10 cellular contexts compared by ENCODE assay signal in the genomic region with DNA sequence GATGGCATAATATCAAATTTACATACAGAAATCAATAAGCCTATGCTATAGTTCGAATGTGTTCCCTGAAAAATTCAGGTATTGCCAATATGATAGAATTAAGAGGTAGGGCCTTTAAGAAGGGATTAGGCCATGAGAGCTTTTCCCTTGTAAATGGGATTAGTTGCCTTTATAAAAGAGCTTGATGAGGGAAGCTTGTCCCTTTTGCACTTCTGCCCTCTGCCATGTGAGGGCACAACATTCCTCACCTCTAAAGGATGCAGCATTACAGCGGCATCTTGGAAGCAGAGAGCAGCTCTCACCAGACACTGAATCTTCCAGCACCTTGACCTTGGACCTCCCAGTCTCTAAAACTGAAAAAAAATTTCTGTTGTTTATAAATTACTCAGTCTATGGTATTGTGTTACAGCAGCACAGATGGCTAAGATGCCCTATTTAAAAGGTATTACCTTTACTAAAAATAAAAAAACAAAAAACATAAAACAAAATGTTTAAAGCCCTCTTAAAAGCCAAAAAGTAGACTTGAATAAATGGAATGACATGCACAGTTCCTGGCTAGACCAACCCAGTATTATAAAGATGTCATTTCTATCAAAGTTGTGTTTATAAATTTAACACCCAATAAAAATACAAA.
A peak's percentile ranks its signal among the peaks of the same experiment; 100 is the strongest.
DNase-seq lines count a peak whose midpoint lies in the region; ATAC-seq, FAIRE-seq and TF ChIP-seq lines count a peak whose summit lies in the region.
"Had no signal": no experiment of that assay in that cellular context is flagged by ENCODE, and none has a peak within 500 bp of the region (broad histone marks: within the 10 kb centered on the region; RNA-seq: fewer than 3 reads in every experiment).

No MANE protein-coding gene starts in this region.

- intact Hi-C loops in activated CD4-positive, alpha-beta memory T cell treated with anti-CD3 and anti-CD28 coated beads for 36 hours (cut with micrococcal nuclease): no loop called here

- DNase-seq in GM12865 (ENCODE audit: low read depth) (peak; percentile 4), NCI-H2171 treated with DMSO at 0.1 percent for 48 hours (lab: John Stamatoyannopoulos, UW) (peak; percentile 84), H1 (ENCODE audit: low read depth in 1 of 2, low spot score in 2 of 2) (peak; percentile 54), neuronal stem cell (ENCODE audit: low spot score) (peak; percentile 59)
- no peak for DNase-seq in activated effector memory CD4-positive, alpha-beta T cell treated with anti-CD3 and anti-CD28 coated beads, Interleukin-2, amount 50 U/mL, for 16 hours
- no peak for DNase-seq in activated CD4-positive, alpha-beta memory T cell treated with anti-CD3 and anti-CD28 coated beads for 36 hours
- DNase-seq: activated CD8-positive, alpha-beta memory T cell treated with anti-CD3 and anti-CD28 coated beads for 24 hours had no signal

- H3K36me3 Mint-ChIP-seq in activated CD4-positive, alpha-beta memory T cell treated with anti-CD3 and anti-CD28 coated beads for 36 hours: no peaks in the 10 kb centered on the region

- H3K27me3 Mint-ChIP-seq in activated CD4-positive, alpha-beta memory T cell treated with anti-CD3 and anti-CD28 coated beads for 36 hours: no peaks in the 10 kb centered on the region

- FAIRE-seq in H1 (lab: Jason Lieb, UNC): peak; percentile 96

- no peaks in the 10 kb centered on the region for H3K27me3 ChIP-seq in H1 (replicated peaks in 1 of 4; ENCODE audit: control insufficient read depth in 3 of 4, extremely low read depth in 1 of 4, insufficient read depth in 3 of 4, low read length in 3 of 4)
- H3K27me3 ChIP-seq in neuronal stem cell (ENCODE audit: control insufficient read depth in 3 of 3, insufficient read depth in 3 of 3, low read depth in 1 of 3, low read length in 3 of 3): no peaks in the 10 kb centered on the region

- POLR2A ChIA-PET in H1 (lab: Charles Lee; ENCODE audit: partially characterized antibody): no interaction called here
- POLR2A ChIA-PET in activated CD4-positive, alpha-beta memory T cell treated with anti-CD3 and anti-CD28 coated beads for 36 hours (lab: Charles Lee): no interaction called here

- no peaks in the 10 kb centered on the region for H3K79me2 ChIP-seq in H1 (ENCODE audit: control insufficient read depth in 1 of 2, insufficient read depth in 2 of 2, low read length in 2 of 2)

- no peak for ATAC-seq in HG02870 (IDR thresholded peaks at IDR 0.05; ENCODE audit: unreplicated experiment)
- ATAC-seq in HG03520 (IDR thresholded peaks at IDR 0.05; ENCODE audit: unreplicated experiment): no peak

- no peak overlapping the region for H3K23ac ChIP-seq in H1 (ENCODE audit: insufficient read length)
- no peak overlapping the region for H3K23ac ChIP-seq in neuronal stem cell (ENCODE audit: low read depth, low read length, poor library complexity)

- H3K9ac ChIP-seq in H1 (replicated peaks in 1 of 4; ENCODE audit: extremely low read depth in 1 of 4, low read depth in 3 of 4, low read length in 3 of 4): no peak overlapping the region
- H3K9ac ChIP-seq in neuronal stem cell (ENCODE audit: low read depth, low read length, poor library complexity): no peak overlapping the region

- H3K79me1 ChIP-seq in H1 (ENCODE audit: low read depth, low read length) (no peaks in the 10 kb centered on the region), neuronal stem cell (ENCODE audit: low read depth, low read length) (no peaks in the 10 kb centered on the region)

- H3K4me2 ChIP-seq in H1 (ENCODE audit: insufficient read depth in 1 of 2, low read depth in 2 of 2, low read length in 2 of 2): no peak overlapping the region
- no peak overlapping the region for H3K4me2 ChIP-seq in neuronal stem cell (ENCODE audit: insufficient read depth, low read length, poor library complexity, severe bottlenecking)

- no peaks in the 10 kb centered on the region for H3K23me2 ChIP-seq in H1 (ENCODE audit: low read depth, low read length)

- H2BK15ac ChIP-seq in H1 (ENCODE audit: low read length) (no peak overlapping the region), neuronal stem cell (ENCODE audit: low read length) (no peak overlapping the region)

- no peak for TF ChIP-seq EP300 in H1 (IDR thresholded peaks at IDR 0.05; ENCODE audit: borderline replicate concordance in 1 of 2, low read depth in 2 of 2, low read length in 2 of 2)

- H2AK5ac ChIP-seq in H1 (ENCODE audit: low read depth, low read length) (no peak overlapping the region), neuronal stem cell (ENCODE audit: low read depth, low read length) (no peak overlapping the region)

- H4K8ac ChIP-seq in H1 (ENCODE audit: extremely low read depth, insufficient read depth, low read length): no peak overlapping the region
- no peak overlapping the region for H4K8ac ChIP-seq in neuronal stem cell (ENCODE audit: low read depth, low read length)

- H2BK12ac ChIP-seq in H1 (ENCODE audit: low read depth, low read length) (no peak overlapping the region), neuronal stem cell (ENCODE audit: low read length) (no peak overlapping the region)

- H3K4me1 ChIP-seq in H1 (replicated peaks in 1 of 4; ENCODE audit: control insufficient read depth in 3 of 4, insufficient read depth in 4 of 4, low read length in 3 of 4) (no peaks in the 10 kb centered on the region), neuronal stem cell (ENCODE audit: control insufficient read depth in 2 of 2, insufficient read depth in 1 of 2, low read depth in 1 of 2, low read length in 2 of 2) (no peaks in the 10 kb centered on the region)

- no peak overlapping the region for H3K27ac Mint-ChIP-seq in activated CD4-positive, alpha-beta memory T cell treated with anti-CD3 and anti-CD28 coated beads for 36 hours

- peak; percentile 84 to 85 for TF ChIP-seq RAD21 in H1 (IDR thresholded peaks at IDR 0.05 in 1 of 2, conservative IDR thresholded peaks at IDR 0.05 in 1 of 2; ENCODE audit: low read depth in 2 of 2, low read length in 2 of 2)

- H2BK20ac ChIP-seq in H1 (ENCODE audit: low read length): no peak overlapping the region

- H3K56ac ChIP-seq in H1 (replicated peaks; ENCODE audit: insufficient read length, low read depth, low read length): no peak overlapping the region

- no peaks in the 10 kb centered on the region for H3K36me3 ChIP-seq in H1 (ENCODE audit: control insufficient read depth in 2 of 4, insufficient read depth in 4 of 4, low read length in 3 of 4)
- H3K36me3 ChIP-seq in neuronal stem cell (replicated peaks in 1 of 2; ENCODE audit: control insufficient read depth in 2 of 2, insufficient read depth in 2 of 2, low read length in 2 of 2): no peaks in the 10 kb centered on the region

- 14% methylated on average over 2 of the region's 2 CpGs; no CpG with 5 or more reads in 1 of the 2 experiments for WGBS in H1 (ENCODE audit: extremely low coverage in 1 of 2, insufficient coverage in 1 of 2, insufficient read length in 1 of 2, insufficient replicate concordance in 2 of 2, low coverage in 1 of 2, low lambda C conversion rate in 2 of 2, missing lambda C conversion rate in 1 of 2), 2 experiments
- no CpG with 5 or more reads among the region's 2 CpGs for WGBS in neuronal stem cell (ENCODE audit: extremely low coverage in 2 of 2, insufficient read length in 2 of 2, insufficient replicate concordance in 1 of 2), 2 donors

- H3K4me3 ChIP-seq in GM12865 (ENCODE audit: low read depth, low read length): no peak overlapping the region
- H3K4me3 ChIP-seq in H1 (ENCODE audit: extremely low read depth in 1 of 4, insufficient read depth in 2 of 4, low read depth in 3 of 4, low read length in 4 of 4): no peak overlapping the region
- no peak overlapping the region for H3K4me3 ChIP-seq in neuronal stem cell (ENCODE audit: low read length in 2 of 2)

- no peaks in the 10 kb centered on the region for H3K4me1 Mint-ChIP-seq in activated CD4-positive, alpha-beta memory T cell treated with anti-CD3 and anti-CD28 coated beads for 36 hours (ENCODE audit: low read depth)

- TF ChIP-seq POLR2A in H1 (IDR thresholded peaks at IDR 0.05; ENCODE audit: control extremely low read depth in 1 of 2, low read depth in 2 of 2, low read length in 2 of 2): no peak

- H3K18ac ChIP-seq in H1 (ENCODE audit: extremely low read depth, low read length): no peak overlapping the region
- no peak overlapping the region for H3K18ac ChIP-seq in neuronal stem cell (ENCODE audit: low read length)

- H2AFZ ChIP-seq in H1 (ENCODE audit: low read length) (no peak overlapping the region), neuronal stem cell (ENCODE audit: low read length) (no peak overlapping the region)

- no peak overlapping the region for H4K91ac ChIP-seq in H1 (replicated peaks; ENCODE audit: insufficient read length, low read length)
- no peak overlapping the region for H4K91ac ChIP-seq in neuronal stem cell (ENCODE audit: low read depth, low read length, poor library complexity)

- H3K27ac ChIP-seq in H1 (ENCODE audit: low read depth, low read length) (no peak overlapping the region), neuronal stem cell (replicated peaks; ENCODE audit: low read length) (no peak overlapping the region)
- H3K27ac ChIP-seq: epithelial cell of prostate had no signal

- H3K14ac ChIP-seq in H1 (ENCODE audit: insufficient read length) (no peak overlapping the region), neuronal stem cell (ENCODE audit: low read length) (no peak overlapping the region)

- H3K9me3 ChIP-seq in H1 (ENCODE audit: insufficient read depth in 2 of 2, low read depth in 1 of 2, low read length in 1 of 2): no peaks in the 10 kb centered on the region; a peak in 1 of 4 replicates
- H3K9me3 ChIP-seq in neuronal stem cell (replicated peaks in 1 of 2; ENCODE audit: control insufficient read depth in 2 of 2, insufficient read depth in 1 of 2, low read depth in 1 of 2, low read length in 2 of 2): no peaks in the 10 kb centered on the region

- H2BK5ac ChIP-seq in H1 (ENCODE audit: low read depth, low read length) (no peak overlapping the region), neuronal stem cell (ENCODE audit: low read length) (no peak overlapping the region)

- TF ChIP-seq CTCF in GM12865 (IDR thresholded peaks at IDR 0.05; ENCODE audit: insufficient read depth, low read depth, low read length, missing control alignments) (no peak), H1 (IDR thresholded peaks at IDR 0.05; ENCODE audit: control extremely low read depth in 1 of 3, insufficient read depth in 1 of 3, low read depth in 1 of 3, low read length in 3 of 3) (peak; percentile 44 to 83 (median 58))

- H4K5ac ChIP-seq in H1 (ENCODE audit: insufficient read length, low read depth, low read length): no peak overlapping the region

- H3K4me3 Mint-ChIP-seq in activated CD4-positive, alpha-beta memory T cell treated with anti-CD3 and anti-CD28 coated beads for 36 hours: no peak overlapping the region

- no peak overlapping the region for H3K4ac ChIP-seq in H1 (replicated peaks; ENCODE audit: insufficient read length, low read depth, low read length)
- H3K4ac ChIP-seq in neuronal stem cell (ENCODE audit: low read length): no peak overlapping the region

- CTCF ChIA-PET in H1 (lab: Charles Lee; ENCODE audit: partially characterized antibody): interaction anchor here (0.6 to 2.3 kb wide), 21 partner anchors 9 to 388 kb away, joined by 3 to 7 read pairs (median 3); no protein-coding TSS in a partner anchor
- CTCF ChIA-PET in activated CD4-positive, alpha-beta memory T cell treated with anti-CD3 and anti-CD28 coated beads for 36 hours (lab: Charles Lee): no interaction called here

- H4K20me1 ChIP-seq in H1 (replicated peaks in 1 of 2; ENCODE audit: control insufficient read depth in 1 of 2, insufficient read depth in 2 of 2, low read length in 2 of 2): no peaks in the 10 kb centered on the region

- peaks cover 2% of the 10 kb centered on the region for H3K9me3 Mint-ChIP-seq in activated CD4-positive, alpha-beta memory T cell treated with anti-CD3 and anti-CD28 coated beads for 36 hours

- H2BK120ac ChIP-seq in H1 (replicated peaks; ENCODE audit: low read depth, low read length) (no peak overlapping the region), neuronal stem cell (ENCODE audit: low read depth, low read length) (no peak overlapping the region)

Comparison
In these comparisons a context has a peak if more than half of its experiments do, and no peak if none do; other contexts are left out.
1. DNase-seq: peak in GM12865 (single experiment), NCI-H2171 treated with DMSO at 0.1 percent for 48 hours (single experiment), H1 (2 of 2) and neuronal stem cell (single experiment); none in activated effector memory CD4-positive, alpha-beta T cell treated with anti-CD3 and anti-CD28 coated beads, Interleukin-2, amount 50 U/mL, for 16 hours (single experiment) and activated CD4-positive, alpha-beta memory T cell treated with anti-CD3 and anti-CD28 coated beads for 36 hours (single experiment).